1 cellular context compared by ENCODE assay signal in the genomic region with DNA sequence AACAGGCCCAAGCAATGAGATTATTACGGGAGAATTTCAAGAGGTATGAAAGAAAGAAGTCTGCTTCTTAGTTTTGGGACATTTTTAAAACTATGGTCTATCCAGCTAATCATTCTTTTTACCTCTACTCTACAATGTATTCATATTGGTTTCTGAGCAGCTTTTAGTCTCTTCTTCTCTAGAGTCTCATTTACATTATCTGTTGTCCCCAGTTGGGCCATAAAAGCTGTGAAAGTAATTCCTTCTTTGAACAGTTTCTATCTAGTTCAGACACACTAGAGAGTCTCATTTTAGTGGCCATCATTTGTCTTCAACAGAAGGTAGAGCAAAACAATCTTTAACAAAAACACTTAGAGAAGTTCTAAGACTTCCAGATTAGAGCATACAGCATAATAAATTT.
TF ChIP-seq lines count a peak whose summit lies in the region.
"Not testable (repeated sequence)": the region's sequence is repeated elsewhere in the genome, so short reads cannot be mapped to it uniquely, and the experiment has no call there.

No MANE protein-coding gene starts in this region.

TF ChIP-seq in K562, 482 proteins besides CTCF, POLR2A, EP300 and RAD21:
- TF ChIP-seq LEF1 (IDR thresholded peaks at IDR 0.05) (peak; percentile 60), CBFA2T2 (conservative IDR thresholded peaks at IDR 0.05) (peak; percentile 84), TRIM24 (IDR thresholded peaks at IDR 0.05) (0 out of 4 replicates have a peak, but pooled peaks of 1 of the 2 experiments have one; percentile 21), MTA2 (IDR thresholded peaks at IDR 0.05; ENCODE audit: low read depth) (peak; percentile 76), NR2C2 (tag; IDR thresholded peaks at IDR 0.05) (peak; percentile 9; the same call in 1 of the 2 replicates), TCF3 (CRISPR knock-in tag; IDR thresholded peaks at IDR 0.05) (peak; percentile 73), STAT5A (IDR thresholded peaks at IDR 0.05; ENCODE audit: borderline replicate concordance, low read length) (peak; percentile 50; the same call in 1 of the 2 replicates), RBFOX2 (IDR thresholded peaks at IDR 0.05; ENCODE audit: low read depth, low read length) (0 out of 2 replicates have a peak, but pooled peaks have one; percentile 18), TEAD4 (IDR thresholded peaks at IDR 0.05; ENCODE audit: low read length) (peak; percentile 70), TOE1 (IDR thresholded peaks at IDR 0.05; ENCODE audit: borderline replicate concordance) (0 out of 2 replicates have a peak, but pooled peaks have one; percentile 1), CBFA2T3 (IDR thresholded peaks at IDR 0.05) (peak; percentile 85), TAL1 (IDR thresholded peaks at IDR 0.05) (peak; percentile 89), NCOR1 (IDR thresholded peaks at IDR 0.05) (peak; percentile 59)
- TF ChIP-seq, protein P1, sequence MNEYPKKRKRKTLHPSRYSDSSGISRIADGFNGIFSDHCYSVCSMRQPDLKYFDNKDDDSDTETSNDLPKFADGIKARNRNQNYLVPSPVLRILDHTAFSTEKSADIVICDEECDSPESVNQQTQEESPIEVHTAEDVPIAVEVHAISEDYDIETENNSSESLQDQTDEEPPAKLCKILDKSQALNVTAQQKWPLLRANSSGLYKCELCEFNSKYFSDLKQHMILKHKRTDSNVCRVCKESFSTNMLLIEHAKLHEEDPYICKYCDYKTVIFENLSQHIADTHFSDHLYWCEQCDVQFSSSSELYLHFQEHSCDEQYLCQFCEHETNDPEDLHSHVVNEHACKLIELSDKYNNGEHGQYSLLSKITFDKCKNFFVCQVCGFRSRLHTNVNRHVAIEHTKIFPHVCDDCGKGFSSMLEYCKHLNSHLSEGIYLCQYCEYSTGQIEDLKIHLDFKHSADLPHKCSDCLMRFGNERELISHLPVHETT (CRISPR knock-in tag; conservative IDR thresholded peaks at IDR 0.05 in 1 of 2, IDR thresholded peaks at IDR 0.05 in 1 of 2) = peak in 1 of 2 experiments; percentile 15; a peak in 1 of 4 replicates
- TF ChIP-seq NR2C2 (CRISPR knock-in tag; IDR thresholded peaks at IDR 0.05); TEAD4 (CRISPR knock-in tag; IDR thresholded peaks at IDR 0.05; ENCODE audit: borderline replicate concordance); TOE1 (CRISPR knock-in tag; IDR thresholded peaks at IDR 0.05; ENCODE audit: borderline replicate concordance, low read depth): not testable (repeated sequence)
- TF ChIP-seq, protein P2, sequence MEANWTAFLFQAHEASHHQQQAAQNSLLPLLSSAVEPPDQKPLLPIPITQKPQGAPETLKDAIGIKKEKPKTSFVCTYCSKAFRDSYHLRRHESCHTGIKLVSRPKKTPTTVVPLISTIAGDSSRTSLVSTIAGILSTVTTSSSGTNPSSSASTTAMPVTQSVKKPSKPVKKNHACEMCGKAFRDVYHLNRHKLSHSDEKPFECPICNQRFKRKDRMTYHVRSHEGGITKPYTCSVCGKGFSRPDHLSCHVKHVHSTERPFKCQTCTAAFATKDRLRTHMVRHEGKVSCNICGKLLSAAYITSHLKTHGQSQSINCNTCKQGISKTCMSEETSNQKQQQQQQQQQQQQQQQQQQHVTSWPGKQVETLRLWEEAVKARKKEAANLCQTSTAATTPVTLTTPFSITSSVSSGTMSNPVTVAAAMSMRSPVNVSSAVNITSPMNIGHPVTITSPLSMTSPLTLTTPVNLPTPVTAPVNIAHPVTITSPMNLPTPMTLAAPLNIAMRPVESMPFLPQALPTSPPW (CRISPR knock-in tag; IDR thresholded peaks at IDR 0.05) = 0 out of 2 replicates have a peak, but pooled peaks have one; percentile 1
- TF ChIP-seq, protein P3, sequence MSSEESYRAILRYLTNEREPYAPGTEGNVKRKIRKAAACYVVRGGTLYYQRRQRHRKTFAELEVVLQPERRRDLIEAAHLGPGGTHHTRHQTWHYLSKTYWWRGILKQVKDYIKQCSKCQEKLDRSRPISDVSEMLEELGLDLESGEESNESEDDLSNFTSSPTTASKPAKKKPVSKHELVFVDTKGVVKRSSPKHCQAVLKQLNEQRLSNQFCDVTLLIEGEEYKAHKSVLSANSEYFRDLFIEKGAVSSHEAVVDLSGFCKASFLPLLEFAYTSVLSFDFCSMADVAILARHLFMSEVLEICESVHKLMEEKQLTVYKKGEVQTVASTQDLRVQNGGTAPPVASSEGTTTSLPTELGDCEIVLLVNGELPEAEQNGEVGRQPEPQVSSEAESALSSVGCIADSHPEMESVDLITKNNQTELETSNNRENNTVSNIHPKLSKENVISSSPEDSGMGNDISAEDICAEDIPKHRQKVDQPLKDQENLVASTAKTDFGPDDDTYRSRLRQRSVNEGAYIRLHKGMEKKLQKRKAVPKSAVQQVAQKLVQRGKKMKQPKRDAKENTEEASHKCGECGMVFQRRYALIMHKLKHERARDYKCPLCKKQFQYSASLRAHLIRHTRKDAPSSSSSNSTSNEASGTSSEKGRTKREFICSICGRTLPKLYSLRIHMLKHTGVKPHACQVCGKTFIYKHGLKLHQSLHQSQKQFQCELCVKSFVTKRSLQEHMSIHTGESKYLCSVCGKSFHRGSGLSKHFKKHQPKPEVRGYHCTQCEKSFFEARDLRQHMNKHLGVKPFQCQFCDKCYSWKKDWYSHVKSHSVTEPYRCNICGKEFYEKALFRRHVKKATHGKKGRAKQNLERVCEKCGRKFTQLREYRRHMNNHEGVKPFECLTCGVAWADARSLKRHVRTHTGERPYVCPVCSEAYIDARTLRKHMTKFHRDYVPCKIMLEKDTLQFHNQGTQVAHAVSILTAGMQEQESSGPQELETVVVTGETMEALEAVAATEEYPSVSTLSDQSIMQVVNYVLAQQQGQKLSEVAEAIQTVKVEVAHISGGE (CRISPR knock-in tag; IDR thresholded peaks at IDR 0.05) = 0 out of 6 replicates have a peak, but pooled peaks of 1 of the 3 experiments have one; percentile 10
- TF ChIP-seq, protein P4, sequence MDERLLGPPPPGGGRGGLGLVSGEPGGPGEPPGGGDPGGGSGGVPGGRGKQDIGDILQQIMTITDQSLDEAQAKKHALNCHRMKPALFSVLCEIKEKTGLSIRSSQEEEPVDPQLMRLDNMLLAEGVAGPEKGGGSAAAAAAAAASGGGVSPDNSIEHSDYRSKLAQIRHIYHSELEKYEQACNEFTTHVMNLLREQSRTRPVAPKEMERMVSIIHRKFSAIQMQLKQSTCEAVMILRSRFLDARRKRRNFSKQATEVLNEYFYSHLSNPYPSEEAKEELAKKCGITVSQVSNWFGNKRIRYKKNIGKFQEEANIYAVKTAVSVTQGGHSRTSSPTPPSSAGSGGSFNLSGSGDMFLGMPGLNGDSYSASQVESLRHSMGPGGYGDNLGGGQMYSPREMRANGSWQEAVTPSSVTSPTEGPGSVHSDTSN (CRISPR knock-in tag; IDR thresholded peaks at IDR 0.05; ENCODE audit: low read depth) = not testable (repeated sequence)
- TF ChIP-seq, protein P4 (tag; conservative IDR thresholded peaks at IDR 0.05; ENCODE audit: low read depth) = 0 out of 2 replicates have a peak, but pooled peaks have one; percentile 27
